ENCODE assay signal across 1 cellular context in the genomic region with DNA sequence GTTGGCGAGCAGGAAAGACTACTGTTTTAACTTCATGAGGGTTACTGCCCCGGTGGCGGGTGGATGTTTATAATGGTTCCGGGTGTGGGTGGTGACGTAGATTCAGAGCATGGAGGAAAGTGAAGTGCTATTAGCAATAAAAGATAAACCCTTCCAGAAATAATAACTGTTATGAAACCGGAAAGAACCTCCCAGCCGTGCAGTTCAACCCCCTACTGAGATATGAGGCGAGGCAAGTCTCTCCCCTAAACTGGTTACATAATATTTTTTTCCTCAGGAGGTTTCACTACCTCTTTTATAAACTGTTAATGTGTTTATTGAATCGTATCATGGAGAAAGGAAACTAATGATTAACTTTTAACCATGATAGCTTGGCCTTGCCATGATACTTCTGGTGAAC.
A peak's percentile ranks its signal among the peaks of the same experiment; 100 is the strongest.
TF ChIP-seq lines count a peak whose summit lies in the region.

No MANE protein-coding gene starts in this region.

TF ChIP-seq in GM12878, 131 proteins besides CTCF, POLR2A, EP300 and RAD21 (continued from another document and continues in another):
- TF ChIP-seq RUNX3 (IDR thresholded peaks at IDR 0.05; ENCODE audit: low read length): peak; percentile 86
- TF ChIP-seq MXI1 (IDR thresholded peaks at IDR 0.05; ENCODE audit: low read depth, low read length): peak; percentile 54; the same call in 1 of the 2 replicates
- no peak for TF ChIP-seq EZH2 (IDR thresholded peaks at IDR 0.05; ENCODE audit: borderline replicate concordance, control insufficient read depth, low read depth, low read length)
- TF ChIP-seq NR2F1 (conservative IDR thresholded peaks at IDR 0.05): peak; percentile 52; the same call in 1 of the 2 replicates
- TF ChIP-seq, protein P1, sequence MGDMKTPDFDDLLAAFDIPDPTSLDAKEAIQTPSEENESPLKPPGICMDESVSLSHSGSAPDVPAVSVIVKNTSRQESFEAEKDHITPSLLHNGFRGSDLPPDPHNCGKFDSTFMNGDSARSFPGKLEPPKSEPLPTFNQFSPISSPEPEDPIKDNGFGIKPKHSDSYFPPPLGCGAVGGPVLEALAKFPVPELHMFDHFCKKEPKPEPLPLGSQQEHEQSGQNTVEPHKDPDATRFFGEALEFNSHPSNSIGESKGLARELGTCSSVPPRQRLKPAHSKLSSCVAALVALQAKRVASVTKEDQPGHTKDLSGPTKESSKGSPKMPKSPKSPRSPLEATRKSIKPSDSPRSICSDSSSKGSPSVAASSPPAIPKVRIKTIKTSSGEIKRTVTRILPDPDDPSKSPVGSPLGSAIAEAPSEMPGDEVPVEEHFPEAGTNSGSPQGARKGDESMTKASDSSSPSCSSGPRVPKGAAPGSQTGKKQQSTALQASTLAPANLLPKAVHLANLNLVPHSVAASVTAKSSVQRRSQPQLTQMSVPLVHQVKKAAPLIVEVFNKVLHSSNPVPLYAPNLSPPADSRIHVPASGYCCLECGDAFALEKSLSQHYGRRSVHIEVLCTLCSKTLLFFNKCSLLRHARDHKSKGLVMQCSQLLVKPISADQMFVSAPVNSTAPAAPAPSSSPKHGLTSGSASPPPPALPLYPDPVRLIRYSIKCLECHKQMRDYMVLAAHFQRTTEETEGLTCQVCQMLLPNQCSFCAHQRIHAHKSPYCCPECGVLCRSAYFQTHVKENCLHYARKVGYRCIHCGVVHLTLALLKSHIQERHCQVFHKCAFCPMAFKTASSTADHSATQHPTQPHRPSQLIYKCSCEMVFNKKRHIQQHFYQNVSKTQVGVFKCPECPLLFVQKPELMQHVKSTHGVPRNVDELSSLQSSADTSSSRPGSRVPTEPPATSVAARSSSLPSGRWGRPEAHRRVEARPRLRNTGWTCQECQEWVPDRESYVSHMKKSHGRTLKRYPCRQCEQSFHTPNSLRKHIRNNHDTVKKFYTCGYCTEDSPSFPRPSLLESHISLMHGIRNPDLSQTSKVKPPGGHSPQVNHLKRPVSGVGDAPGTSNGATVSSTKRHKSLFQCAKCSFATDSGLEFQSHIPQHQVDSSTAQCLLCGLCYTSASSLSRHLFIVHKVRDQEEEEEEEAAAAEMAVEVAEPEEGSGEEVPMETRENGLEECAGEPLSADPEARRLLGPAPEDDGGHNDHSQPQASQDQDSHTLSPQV (IDR thresholded peaks at IDR 0.05): no peak
- TF ChIP-seq EED (IDR thresholded peaks at IDR 0.05; ENCODE audit: low read depth): peak; percentile 94
- TF ChIP-seq, protein P2, sequence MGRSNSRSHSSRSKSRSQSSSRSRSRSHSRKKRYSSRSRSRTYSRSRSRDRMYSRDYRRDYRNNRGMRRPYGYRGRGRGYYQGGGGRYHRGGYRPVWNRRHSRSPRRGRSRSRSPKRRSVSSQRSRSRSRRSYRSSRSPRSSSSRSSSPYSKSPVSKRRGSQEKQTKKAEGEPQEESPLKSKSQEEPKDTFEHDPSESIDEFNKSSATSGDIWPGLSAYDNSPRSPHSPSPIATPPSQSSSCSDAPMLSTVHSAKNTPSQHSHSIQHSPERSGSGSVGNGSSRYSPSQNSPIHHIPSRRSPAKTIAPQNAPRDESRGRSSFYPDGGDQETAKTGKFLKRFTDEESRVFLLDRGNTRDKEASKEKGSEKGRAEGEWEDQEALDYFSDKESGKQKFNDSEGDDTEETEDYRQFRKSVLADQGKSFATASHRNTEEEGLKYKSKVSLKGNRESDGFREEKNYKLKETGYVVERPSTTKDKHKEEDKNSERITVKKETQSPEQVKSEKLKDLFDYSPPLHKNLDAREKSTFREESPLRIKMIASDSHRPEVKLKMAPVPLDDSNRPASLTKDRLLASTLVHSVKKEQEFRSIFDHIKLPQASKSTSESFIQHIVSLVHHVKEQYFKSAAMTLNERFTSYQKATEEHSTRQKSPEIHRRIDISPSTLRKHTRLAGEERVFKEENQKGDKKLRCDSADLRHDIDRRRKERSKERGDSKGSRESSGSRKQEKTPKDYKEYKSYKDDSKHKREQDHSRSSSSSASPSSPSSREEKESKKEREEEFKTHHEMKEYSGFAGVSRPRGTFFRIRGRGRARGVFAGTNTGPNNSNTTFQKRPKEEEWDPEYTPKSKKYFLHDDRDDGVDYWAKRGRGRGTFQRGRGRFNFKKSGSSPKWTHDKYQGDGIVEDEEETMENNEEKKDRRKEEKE (IDR thresholded peaks at IDR 0.05): no peak
- TF ChIP-seq, protein P3, sequence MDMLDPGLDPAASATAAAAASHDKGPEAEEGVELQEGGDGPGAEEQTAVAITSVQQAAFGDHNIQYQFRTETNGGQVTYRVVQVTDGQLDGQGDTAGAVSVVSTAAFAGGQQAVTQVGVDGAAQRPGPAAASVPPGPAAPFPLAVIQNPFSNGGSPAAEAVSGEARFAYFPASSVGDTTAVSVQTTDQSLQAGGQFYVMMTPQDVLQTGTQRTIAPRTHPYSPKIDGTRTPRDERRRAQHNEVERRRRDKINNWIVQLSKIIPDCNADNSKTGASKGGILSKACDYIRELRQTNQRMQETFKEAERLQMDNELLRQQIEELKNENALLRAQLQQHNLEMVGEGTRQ (IDR thresholded peaks at IDR 0.05; ENCODE audit: borderline replicate concordance, low read depth, low read length): no peak
- no peak for TF ChIP-seq BACH1 (IDR thresholded peaks at IDR 0.05; ENCODE audit: borderline replicate concordance)
- no peak for TF ChIP-seq ZNF207 (IDR thresholded peaks at IDR 0.05; ENCODE audit: borderline replicate concordance)
- TF ChIP-seq, protein P4, sequence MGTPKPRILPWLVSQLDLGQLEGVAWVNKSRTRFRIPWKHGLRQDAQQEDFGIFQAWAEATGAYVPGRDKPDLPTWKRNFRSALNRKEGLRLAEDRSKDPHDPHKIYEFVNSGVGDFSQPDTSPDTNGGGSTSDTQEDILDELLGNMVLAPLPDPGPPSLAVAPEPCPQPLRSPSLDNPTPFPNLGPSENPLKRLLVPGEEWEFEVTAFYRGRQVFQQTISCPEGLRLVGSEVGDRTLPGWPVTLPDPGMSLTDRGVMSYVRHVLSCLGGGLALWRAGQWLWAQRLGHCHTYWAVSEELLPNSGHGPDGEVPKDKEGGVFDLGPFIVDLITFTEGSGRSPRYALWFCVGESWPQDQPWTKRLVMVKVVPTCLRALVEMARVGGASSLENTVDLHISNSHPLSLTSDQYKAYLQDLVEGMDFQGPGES (IDR thresholded peaks at IDR 0.05): no peak
- no peak for TF ChIP-seq POLR2AphosphoS5 (IDR thresholded peaks at IDR 0.05; ENCODE audit: low read length)
- 0 out of 2 replicates have a peak, but pooled peaks have one; percentile 36 for TF ChIP-seq TCF12 (IDR thresholded peaks at IDR 0.05; ENCODE audit: low read depth, low read length)
- 0 out of 2 replicates have a peak, but pooled peaks have one; percentile 37 for TF ChIP-seq NR2C1 (IDR thresholded peaks at IDR 0.05)
- TF ChIP-seq RCOR1 (conservative IDR thresholded peaks at IDR 0.05; ENCODE audit: low read depth, low read length): 0 out of 2 replicates have a peak, but pooled peaks have one; percentile 30
- TF ChIP-seq YY1 (IDR thresholded peaks at IDR 0.05; ENCODE audit: low read depth, low read length): peak; percentile 34; the same call in 1 of the 2 replicates
- TF ChIP-seq, protein P5, sequence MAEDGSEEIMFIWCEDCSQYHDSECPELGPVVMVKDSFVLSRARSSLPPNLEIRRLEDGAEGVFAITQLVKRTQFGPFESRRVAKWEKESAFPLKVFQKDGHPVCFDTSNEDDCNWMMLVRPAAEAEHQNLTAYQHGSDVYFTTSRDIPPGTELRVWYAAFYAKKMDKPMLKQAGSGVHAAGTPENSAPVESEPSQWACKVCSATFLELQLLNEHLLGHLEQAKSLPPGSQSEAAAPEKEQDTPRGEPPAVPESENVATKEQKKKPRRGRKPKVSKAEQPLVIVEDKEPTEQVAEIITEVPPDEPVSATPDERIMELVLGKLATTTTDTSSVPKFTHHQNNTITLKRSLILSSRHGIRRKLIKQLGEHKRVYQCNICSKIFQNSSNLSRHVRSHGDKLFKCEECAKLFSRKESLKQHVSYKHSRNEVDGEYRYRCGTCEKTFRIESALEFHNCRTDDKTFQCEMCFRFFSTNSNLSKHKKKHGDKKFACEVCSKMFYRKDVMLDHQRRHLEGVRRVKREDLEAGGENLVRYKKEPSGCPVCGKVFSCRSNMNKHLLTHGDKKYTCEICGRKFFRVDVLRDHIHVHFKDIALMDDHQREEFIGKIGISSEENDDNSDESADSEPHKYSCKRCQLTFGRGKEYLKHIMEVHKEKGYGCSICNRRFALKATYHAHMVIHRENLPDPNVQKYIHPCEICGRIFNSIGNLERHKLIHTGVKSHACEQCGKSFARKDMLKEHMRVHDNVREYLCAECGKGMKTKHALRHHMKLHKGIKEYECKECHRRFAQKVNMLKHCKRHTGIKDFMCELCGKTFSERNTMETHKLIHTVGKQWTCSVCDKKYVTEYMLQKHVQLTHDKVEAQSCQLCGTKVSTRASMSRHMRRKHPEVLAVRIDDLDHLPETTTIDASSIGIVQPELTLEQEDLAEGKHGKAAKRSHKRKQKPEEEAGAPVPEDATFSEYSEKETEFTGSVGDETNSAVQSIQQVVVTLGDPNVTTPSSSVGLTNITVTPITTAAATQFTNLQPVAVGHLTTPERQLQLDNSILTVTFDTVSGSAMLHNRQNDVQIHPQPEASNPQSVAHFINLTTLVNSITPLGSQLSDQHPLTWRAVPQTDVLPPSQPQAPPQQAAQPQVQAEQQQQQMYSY (CRISPR knock-in tag; IDR thresholded peaks at IDR 0.05): no peak
- TF ChIP-seq PAX8 (IDR thresholded peaks at IDR 0.05): no peak
- peak; percentile 87; the same call in 1 of the 2 replicates for TF ChIP-seq PML (IDR thresholded peaks at IDR 0.05; ENCODE audit: low read length)
- no peak for TF ChIP-seq ZNF24 (IDR thresholded peaks at IDR 0.05)
- 0 out of 2 replicates have a peak, but pooled peaks have one; percentile 34 for TF ChIP-seq MLLT1 (IDR thresholded peaks at IDR 0.05)
- 0 out of 2 replicates have a peak, but pooled peaks have one; percentile 76 for TF ChIP-seq NBN (IDR thresholded peaks at IDR 0.05)
- peak; percentile 99 for TF ChIP-seq NFIC (IDR thresholded peaks at IDR 0.05; ENCODE audit: low read depth, low read length)
- TF ChIP-seq BCL3 (IDR thresholded peaks at IDR 0.05; ENCODE audit: borderline replicate concordance, insufficient read depth, low read depth, low read length, poor library complexity, severe bottlenecking): peak; percentile 57
- TF ChIP-seq TCF3 (IDR thresholded peaks at IDR 0.05; ENCODE audit: borderline replicate concordance, insufficient read depth, low read depth, low read length): 0 out of 2 replicates have a peak, but pooled peaks have one; percentile 40
- no peak for TF ChIP-seq NFYA (IDR thresholded peaks at IDR 0.05; ENCODE audit: borderline replicate concordance, low read depth, low read length)
- TF ChIP-seq POLR2AphosphoS2 (IDR thresholded peaks at IDR 0.05; ENCODE audit: low read depth, low read length): no peak
- peak; percentile 93 for TF ChIP-seq MTA2 (IDR thresholded peaks at IDR 0.05; ENCODE audit: low read depth)
- TF ChIP-seq HDAC6 (IDR thresholded peaks at IDR 0.05; ENCODE audit: unreplicated experiment): no peak
- no peak for TF ChIP-seq RFX5 (IDR thresholded peaks at IDR 0.05; ENCODE audit: low read depth, low read length)
- peak; percentile 98 for TF ChIP-seq SPI1 (IDR thresholded peaks at IDR 0.05; ENCODE audit: borderline replicate concordance, insufficient read depth, low read depth, low read length)
- no peak for TF ChIP-seq SMARCA5 (IDR thresholded peaks at IDR 0.05)
- no peak for TF ChIP-seq ZZZ3 (IDR thresholded peaks at IDR 0.05; ENCODE audit: control insufficient read depth, insufficient read length, low read depth)
- no peak for TF ChIP-seq RB1 (IDR thresholded peaks at IDR 0.05; ENCODE audit: borderline replicate concordance)
- no peak for TF ChIP-seq MAX (IDR thresholded peaks at IDR 0.05; ENCODE audit: low read depth, low read length)
- TF ChIP-seq SMAD5 (IDR thresholded peaks at IDR 0.05; ENCODE audit: low read depth): no peak
- TF ChIP-seq EGR1 (IDR thresholded peaks at IDR 0.05; ENCODE audit: borderline replicate concordance in 1 of 2, low read depth in 2 of 2, low read length in 2 of 2): peak in 1 of 2 experiments; percentile 37; a peak in 1 of 3 replicates
- no peak for TF ChIP-seq ASH2L (IDR thresholded peaks at IDR 0.05; ENCODE audit: borderline replicate concordance, low read depth)
- TF ChIP-seq, protein P6, sequence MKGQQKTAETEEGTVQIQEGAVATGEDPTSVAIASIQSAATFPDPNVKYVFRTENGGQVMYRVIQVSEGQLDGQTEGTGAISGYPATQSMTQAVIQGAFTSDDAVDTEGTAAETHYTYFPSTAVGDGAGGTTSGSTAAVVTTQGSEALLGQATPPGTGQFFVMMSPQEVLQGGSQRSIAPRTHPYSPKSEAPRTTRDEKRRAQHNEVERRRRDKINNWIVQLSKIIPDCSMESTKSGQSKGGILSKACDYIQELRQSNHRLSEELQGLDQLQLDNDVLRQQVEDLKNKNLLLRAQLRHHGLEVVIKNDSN (IDR thresholded peaks at IDR 0.05; ENCODE audit: borderline replicate concordance, extremely low read length, insufficient read depth, low read depth, low read length): no peak
- no peak for TF ChIP-seq JUND (IDR thresholded peaks at IDR 0.05; ENCODE audit: low read depth, low read length)
